Comparison of ENCODE assay signal across 11 cellular contexts in genomic region chr2:71458413-71459083, GRCh38. TPM values are rescaled to one million over a fixed set of nuclear protein-coding genes. Genes with fewer than 3 reads are reported as not detected.
DNase-seq lines count a peak whose midpoint lies in the region; ATAC-seq, FAIRE-seq and TF ChIP-seq lines count a peak whose summit lies in the region.
"Had no signal": no experiment of that assay in that cellular context is flagged by ENCODE, and none has a peak within 500 bp of the region (broad histone marks: within the 10 kb centered on the region; RNA-seq: fewer than 3 reads in every experiment).

No MANE protein-coding gene starts in this region.

- H3K4me3 ChIP-seq in choroid plexus epithelial cell (ENCODE audit: low read depth, low read length): no peak overlapping the region
- H3K4me3 ChIP-seq in HepG2 (replicated peaks in 1 of 3; ENCODE audit: insufficient read depth in 1 of 3, low read depth in 2 of 3, low read length in 3 of 3): no peak overlapping the region
- H3K4me3 ChIP-seq in naive thymus-derived CD4-positive, alpha-beta T cell (ENCODE audit: low read length): no peak overlapping the region

- POLR2A ChIA-PET in HepG2 (lab: Yijun Ruan, JAX): no interaction called here
- POLR2A ChIA-PET in naive thymus-derived CD4-positive, alpha-beta T cell (lab: Charles Lee): no interaction called here

- 31% methylated on average over 7 of the region's 7 CpGs for WGBS in HepG2 (ENCODE audit: low lambda C conversion rate)

- no peak for DNase-seq in activated T-cell treated with anti-CD3 and anti-CD28 coated beads, Interleukin-2, amount 50 U/mL, for 24 hours
- DNase-seq in activated T-cell treated with anti-CD3 and anti-CD28 coated beads, Interleukin-2, amount 50 U/mL, for 1 hour: no peak
- DNase-seq in choroid plexus epithelial cell (ENCODE audit: low read depth) (peak; percentile 67), HepG2 (ENCODE audit: low spot score) (no peak), kidney glomerular epithelial cell (lab: John Stamatoyannopoulos, UW) (no peak), SIG-M5 treated with dmso at 0.1 percent for 504 hours (lab: John Stamatoyannopoulos, UW; ENCODE audit: unreplicated experiment) (no peak)
- no peak for DNase-seq in naive thymus-derived CD4-positive, alpha-beta T cell
- DNase-seq: 8988T; activated CD4-positive, alpha-beta T cell treated with anti-CD3 and anti-CD28 coated beads, Interleukin-2, amount 50 U/mL, for 48 hours; activated naive CD8-positive, alpha-beta T cell treated with anti-CD3 and anti-CD28 coated beads, Interleukin-2, amount 10 ng/mL, durations not matched to agents 7 days and 5 days had no signal

- no peak overlapping the region for H3K27ac ChIP-seq in HepG2 (ENCODE audit: extremely low read length, insufficient read depth, low read length)
- no peak overlapping the region for H3K27ac ChIP-seq in naive thymus-derived CD4-positive, alpha-beta T cell (ENCODE audit: low read depth, low read length)

- TF ChIP-seq CTCF in choroid plexus epithelial cell (conservative IDR thresholded peaks at IDR 0.05; ENCODE audit: low read depth, low read length) (no peak), HepG2 (CRISPR knock-in tag; IDR thresholded peaks at IDR 0.05) (no peak)

- H3K36me3 ChIP-seq in HepG2 (replicated peaks in 1 of 2; ENCODE audit: control insufficient read depth in 1 of 2, insufficient read depth in 2 of 2, low read length in 2 of 2): no peaks in the 10 kb centered on the region
- H3K36me3 ChIP-seq in naive thymus-derived CD4-positive, alpha-beta T cell (ENCODE audit: control insufficient read depth in 2 of 3, insufficient read depth in 3 of 3, low read length in 3 of 3): no peaks in the 10 kb centered on the region

- H3K9me3 Mint-ChIP-seq in activated T-cell treated with anti-CD3 and anti-CD28 coated beads, Interleukin-2, amount 50 U/mL, for 24 hours: no peaks in the 10 kb centered on the region
- H3K9me3 Mint-ChIP-seq in naive thymus-derived CD4-positive, alpha-beta T cell: peaks cover 0 to 5% (median 0%) of the 10 kb centered on the region in 11 donors
- H3K9me3 Mint-ChIP-seq: activated naive CD8-positive, alpha-beta T cell treated with anti-CD3 and anti-CD28 coated beads, Interleukin-2, amount 10 ng/mL, durations not matched to agents 7 days and 5 days had no signal

- no peak overlapping the region for H3K4me3 Mint-ChIP-seq in activated T-cell treated with anti-CD3 and anti-CD28 coated beads, Interleukin-2, amount 50 U/mL, for 24 hours
- H3K4me3 Mint-ChIP-seq in naive thymus-derived CD4-positive, alpha-beta T cell: no peak overlapping the region
- H3K4me3 Mint-ChIP-seq: activated naive CD8-positive, alpha-beta T cell treated with anti-CD3 and anti-CD28 coated beads, Interleukin-2, amount 10 ng/mL, durations not matched to agents 7 days and 5 days had no signal

- ATAC-seq in HepG2 (peak; percentile 16), HG02884 (IDR thresholded peaks at IDR 0.05; ENCODE audit: unreplicated experiment) (no peak)
- ATAC-seq in naive thymus-derived CD4-positive, alpha-beta T cell: no peak

- no peaks in the 10 kb centered on the region for H3K79me2 ChIP-seq in HepG2 (ENCODE audit: insufficient read depth, low read length)

- peaks cover 36% of the 10 kb centered on the region for H3K27me3 Mint-ChIP-seq in activated T-cell treated with anti-CD3 and anti-CD28 coated beads, Interleukin-2, amount 50 U/mL, for 24 hours
- peaks cover 18 to 34% (median 29%) of the 10 kb centered on the region in 5 donors for H3K27me3 Mint-ChIP-seq in naive thymus-derived CD4-positive, alpha-beta T cell

- CTCF ChIA-PET in HepG2 (lab: Yijun Ruan, JAX; ENCODE audit: low intra/inter-chr PET ratio, low total read pairs): no interaction called here
- CTCF ChIA-PET in naive thymus-derived CD4-positive, alpha-beta T cell (lab: Charles Lee): no interaction called here

- no TSS peak for BruUV-seq in HepG2 (replicated peaks; lab: Mats Ljungman, UMichigan)

- H3K27ac Mint-ChIP-seq in activated T-cell treated with anti-CD3 and anti-CD28 coated beads, Interleukin-2, amount 50 U/mL, for 24 hours: peak overlapping the region; percentile 4
- H3K27ac Mint-ChIP-seq in naive thymus-derived CD4-positive, alpha-beta T cell: no peak overlapping the region
- H3K27ac Mint-ChIP-seq: activated naive CD8-positive, alpha-beta T cell treated with anti-CD3 and anti-CD28 coated beads, Interleukin-2, amount 10 ng/mL, durations not matched to agents 7 days and 5 days had no signal

- H3K4me1 Mint-ChIP-seq in activated T-cell treated with anti-CD3 and anti-CD28 coated beads, Interleukin-2, amount 50 U/mL, for 24 hours (ENCODE audit: low read depth): peaks cover 8% of the 10 kb centered on the region
- H3K4me1 Mint-ChIP-seq in naive thymus-derived CD4-positive, alpha-beta T cell: peaks cover 0 to 14% (median 11%) of the 10 kb centered on the region in 7 donors

- no peak overlapping the region for H3K9ac ChIP-seq in HepG2 (ENCODE audit: insufficient read depth, low read depth, low read length)

- no peaks in the 10 kb centered on the region for H3K36me3 Mint-ChIP-seq in activated T-cell treated with anti-CD3 and anti-CD28 coated beads, Interleukin-2, amount 50 U/mL, for 24 hours (ENCODE audit: low read depth)
- H3K36me3 Mint-ChIP-seq in naive thymus-derived CD4-positive, alpha-beta T cell: peaks cover 0 to 4% (median 0%) of the 10 kb centered on the region in 5 donors
- H3K36me3 Mint-ChIP-seq: activated naive CD8-positive, alpha-beta T cell treated with anti-CD3 and anti-CD28 coated beads, Interleukin-2, amount 10 ng/mL, durations not matched to agents 7 days and 5 days had no signal

- TF ChIP-seq EP300 in HepG2 (IDR thresholded peaks at IDR 0.05; ENCODE audit: low read depth in 2 of 2, low read length in 2 of 2) (no peak), HepG2 (CRISPR knock-in tag; IDR thresholded peaks at IDR 0.05; ENCODE audit: borderline replicate concordance) (no peak)

- no peak overlapping the region for H2AFZ ChIP-seq in HepG2 (ENCODE audit: low read length)

- no peaks in the 10 kb centered on the region for H4K20me1 ChIP-seq in HepG2 (ENCODE audit: insufficient read depth, low read length)

- in situ Hi-C loops in HepG2 (cut with HindIII; ENCODE audit: extremely low pct_ligation_motif_present, low pct_unique_long_range_greater_than_20kb): no loop called here

- peaks cover under 1 to 2% of the 10 kb centered on the region in 2 experiments; a peak in 2 of 5 replicates for H3K27me3 ChIP-seq in HepG2 (ENCODE audit: control insufficient read depth in 1 of 2, insufficient read depth in 2 of 2, low read length in 2 of 2)
- H3K27me3 ChIP-seq in naive thymus-derived CD4-positive, alpha-beta T cell (ENCODE audit: control insufficient read depth in 2 of 2, insufficient read depth in 2 of 2, low read length in 2 of 2): no peaks in the 10 kb centered on the region

- no peak for FAIRE-seq in HepG2 (lab: Jason Lieb, UNC)

- TF ChIP-seq POLR2A in HepG2 (IDR thresholded peaks at IDR 0.05; ENCODE audit: insufficient read depth in 1 of 2, low read depth in 2 of 2, low read length in 2 of 2): no peak

- H3K9me3 ChIP-seq in HepG2 (ENCODE audit: low read length): no peaks in the 10 kb centered on the region
- peaks cover 0 to 8% (median 0%) of the 10 kb centered on the region in 3 experiments for H3K9me3 ChIP-seq in naive thymus-derived CD4-positive, alpha-beta T cell (ENCODE audit: control insufficient read depth in 2 of 3, low read length in 3 of 3)

- peaks cover 44% of the 10 kb centered on the region for H3K4me1 ChIP-seq in HepG2 (ENCODE audit: insufficient read depth, low read length)
- peaks cover 0 to 4% of the 10 kb centered on the region in 2 donors for H3K4me1 ChIP-seq in naive thymus-derived CD4-positive, alpha-beta T cell (ENCODE audit: control insufficient read depth in 2 of 2, insufficient read depth in 2 of 2, low read length in 2 of 2)

- H3K4me2 ChIP-seq in HepG2 (ENCODE audit: low read depth, low read length): peak overlapping the region; percentile 23; the same call in 1 of the 2 replicates

- intact Hi-C loops in HepG2 (cut with micrococcal nuclease; ENCODE audit: unreplicated experiment): loop anchor here (5.0 kb wide), 1 partner anchor 54 kb away; no protein-coding TSS in a partner anchor
- intact Hi-C loops in naive thymus-derived CD4-positive, alpha-beta T cell (cut with micrococcal nuclease): no loop called here

- no peak for TF ChIP-seq RAD21 in HepG2 (CRISPR knock-in tag; IDR thresholded peaks at IDR 0.05)

RNA-seq across cellular contexts. Expression of gene DYSF, which starts 5.2 kb away (rescaled TPM):
- 0.15 and 0.17 TPM in 2 replicates for total RNA-seq in HepG2 (2016; rRNA removed; fragmentation: Illumina TruSeq; extraction: Trizol)
- 0.09 TPM in 1 of 2 replicates, not detected in the other for total RNA-seq in HepG2 (2016; cell fraction: cytosol; rRNA removed; fragmentation: Illumina TruSeq; extraction: Trizol; ENCODE audit: low read depth)
- 0.21 and 0.22 TPM in 2 replicates for total RNA-seq in HepG2 (2016; cell fraction: insoluble cytoplasmic fraction; rRNA removed; fragmentation: Illumina TruSeq; extraction: Trizol)
- total RNA-seq in HepG2 (2016; cell fraction: membrane; rRNA removed; fragmentation: Illumina TruSeq; extraction: Trizol): 0.24 and 0.46 TPM in 2 replicates
- 0.09 and 0.78 TPM in 2 replicates for total RNA-seq in HepG2 (2016; cell fraction: nucleus; rRNA removed; fragmentation: Illumina TruSeq; extraction: Trizol)
- 2.4 and 4.5 TPM in 2 replicates for polyA plus RNA-seq in HepG2 (2011; rRNA removed)
- polyA plus RNA-seq in HepG2 (2011; cell fraction: cytosol; rRNA removed): 1.8 and 2.1 TPM in 2 replicates
- 4.5 and 8.3 TPM in 2 replicates for polyA plus RNA-seq in HepG2 (2011; cell fraction: nucleus; rRNA removed)
- polyA plus RNA-seq in HepG2 (2012): 6.7 and 10.7 TPM in 2 replicates
- polyA plus RNA-seq in HepG2 (2016; cell fraction: cytosol; fragmentation: Illumina TruSeq; extraction: Trizol; ENCODE audit: low read depth): 0.02 and 0.16 TPM in 2 replicates
- polyA plus RNA-seq in HepG2 (2016; cell fraction: insoluble cytoplasmic fraction; fragmentation: Illumina TruSeq; extraction: Trizol; ENCODE audit: low read depth): 0.29 and 0.50 TPM in 2 replicates
- polyA plus RNA-seq in HepG2 (2016; cell fraction: membrane; fragmentation: Illumina TruSeq; extraction: Trizol; ENCODE audit: low read depth): 0.08 and 0.21 TPM in 2 replicates
- polyA plus RNA-seq in HepG2 (2016; cell fraction: nucleus; fragmentation: Illumina TruSeq; extraction: Trizol; ENCODE audit: insufficient read depth, low read depth): 0.85 and 1.3 TPM in 2 replicates
- 1.7 and 9.6 TPM in 2 replicates for polyA minus RNA-seq in HepG2 (2011; rRNA and poly(A)+ RNA removed; ENCODE audit: low replicate concordance)
- 2.0 and 5.3 TPM in 2 replicates for polyA minus RNA-seq in HepG2 (2011; cell fraction: cytosol; rRNA and poly(A)+ RNA removed)
- 5.9 and 8.8 TPM in 2 replicates for polyA minus RNA-seq in HepG2 (2011; cell fraction: nucleus; rRNA and poly(A)+ RNA removed)
- total RNA-seq in naive thymus-derived CD4-positive, alpha-beta T cell: 10 to 100 TPM in 1 of 5 experiments, 1 to 10 TPM in 1, under 1 TPM in 3; 0.14 to 28.2 (median 0.32) TPM
- polyA plus RNA-seq in naive thymus-derived CD4-positive, alpha-beta T cell: not detected
